8 cellular contexts compared by ENCODE assay signal in the genomic region with DNA sequence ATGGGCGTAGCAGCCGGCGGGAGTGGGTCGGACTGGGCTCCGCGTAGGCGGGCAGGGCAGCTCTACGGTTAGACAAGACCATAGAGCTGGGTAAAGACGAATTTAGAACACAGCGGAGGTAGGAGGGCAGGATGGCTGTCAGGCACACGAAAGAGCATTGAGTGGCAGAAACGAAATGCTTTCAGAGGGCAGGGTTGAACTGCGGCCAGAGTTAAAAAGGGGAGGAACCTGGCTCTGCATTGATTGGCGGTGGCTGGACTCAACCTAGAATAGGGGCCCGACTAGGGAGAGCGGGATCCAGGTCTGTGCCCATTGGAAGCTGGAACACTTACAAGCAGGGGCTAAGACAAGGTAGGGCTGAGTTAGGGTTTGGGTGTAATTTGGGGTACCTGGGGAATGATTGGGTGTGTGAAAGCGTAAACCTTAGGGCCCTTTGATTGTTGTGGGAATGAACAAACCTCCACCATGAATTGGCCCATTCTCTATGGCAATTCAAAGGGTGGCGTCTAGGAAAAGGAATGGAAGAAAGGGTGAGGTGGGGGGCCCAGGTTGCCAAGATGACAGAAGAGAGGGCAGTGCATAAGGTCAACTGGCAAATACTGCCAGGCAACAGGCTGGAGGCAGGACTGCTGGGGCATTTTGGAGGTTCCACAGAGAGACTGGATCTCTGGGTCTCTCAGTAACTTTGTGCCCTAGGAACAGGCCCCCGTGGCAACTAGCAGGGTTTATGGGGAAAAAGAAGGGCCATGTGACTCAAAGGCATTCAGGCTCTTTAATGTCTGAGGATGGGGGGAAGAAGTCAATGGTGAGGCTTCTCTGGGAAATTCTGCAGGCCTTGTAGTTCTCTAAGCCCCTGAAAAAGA. TPM values are rescaled to one million over a fixed set of nuclear protein-coding genes. Genes with fewer than 3 reads are reported as not detected.
DNase-seq lines count a peak whose midpoint lies in the region; ATAC-seq, FAIRE-seq and TF ChIP-seq lines count a peak whose summit lies in the region.

No MANE protein-coding gene starts in this region.

- H3K4me3 Mint-ChIP-seq in activated T-cell treated with anti-CD3 and anti-CD28 coated beads, Interleukin-2, amount 50 U/mL, for 4 hours = peak overlapping the region; percentile 86

- H3K27me3 Mint-ChIP-seq in activated T-cell treated with anti-CD3 and anti-CD28 coated beads, Interleukin-2, amount 50 U/mL, for 4 hours (ENCODE audit: low read depth) = no peaks in the 10 kb centered on the region

- H3K4me1 ChIP-seq in adipocyte (ENCODE audit: control insufficient read depth, insufficient read depth, low read length) (peaks cover 20% of the 10 kb centered on the region), tibial nerve (peaks cover 0 to 27% (median 4%) of the 10 kb centered on the region in 4 donors)

- peaks cover 5% of the 10 kb centered on the region for H3K27me3 ChIP-seq in adipocyte (replicated peaks; ENCODE audit: control insufficient read depth, insufficient read depth, low read length)
- H3K27me3 ChIP-seq in tibial nerve = no peaks in the 10 kb centered on the region

- H3K4me3 ChIP-seq in adipocyte (ENCODE audit: low read length) = peak overlapping the region; percentile 76
- peak overlapping the region; percentile 17 to 80 (median 46) for H3K4me3 ChIP-seq in tibial nerve

- peak overlapping the region; percentile 83 to 95 (median 84) for H3K27ac ChIP-seq in tibial nerve

- 10 to 49% methylated on average over 19 of the region's 19 CpGs for WGBS in tibial nerve, 2 donors

- no peak for TF ChIP-seq EP300 in tibial nerve (IDR thresholded peaks at IDR 0.05)

- H3K36me3 ChIP-seq in adipocyte (ENCODE audit: control insufficient read depth, insufficient read depth, low read length, severe bottlenecking) = peaks cover 32% of the 10 kb centered on the region
- peaks cover 0 to 23% (median 0%) of the 10 kb centered on the region in 3 donors for H3K36me3 ChIP-seq in tibial nerve

- no peaks in the 10 kb centered on the region for H3K9me3 Mint-ChIP-seq in activated T-cell treated with anti-CD3 and anti-CD28 coated beads, Interleukin-2, amount 50 U/mL, for 4 hours

- ATAC-seq in activated T-cell treated with anti-CD3 and anti-CD28 coated beads, Interleukin-2, amount 50 U/mL, for 4 hours = no peak
- ATAC-seq in left lobe of liver = peak; percentile 56

- H3K9me3 ChIP-seq in adipocyte (ENCODE audit: control insufficient read depth, low read length) (no peaks in the 10 kb centered on the region), tibial nerve (no peaks in the 10 kb centered on the region)

- TF ChIP-seq POLR2A in tibial nerve (IDR thresholded peaks at IDR 0.05) = peak; percentile 27 to 42

- H3K9ac ChIP-seq in adipocyte (ENCODE audit: low read length) = peak overlapping the region; percentile 84

- FAIRE-seq in urothelium cell line (lab: Jason Lieb, UNC) = no peak

- H3K36me3 Mint-ChIP-seq in activated T-cell treated with anti-CD3 and anti-CD28 coated beads, Interleukin-2, amount 50 U/mL, for 4 hours (ENCODE audit: insufficient read depth) = peaks cover 44% of the 10 kb centered on the region

- TF ChIP-seq CTCF in tibial nerve (IDR thresholded peaks at IDR 0.05) = no peak

- peaks cover 41% of the 10 kb centered on the region for H3K4me1 Mint-ChIP-seq in activated T-cell treated with anti-CD3 and anti-CD28 coated beads, Interleukin-2, amount 50 U/mL, for 4 hours (ENCODE audit: low read depth)

- no peak for DNase-seq in activated T-cell treated with anti-CD3 and anti-CD28 coated beads, Interleukin-2, amount 50 U/mL, for 4 hours
- no peak for DNase-seq in activated T-cell treated with anti-CD3 and anti-CD28 coated beads, Interleukin-2, amount 50 U/mL, for 1 hour
- no peak for DNase-seq in adipocyte (ENCODE audit: low read depth)
- DNase-seq in left lobe of liver (ENCODE audit: low spot score) = no peak
- no peak for DNase-seq in tibial nerve (ENCODE audit: low spot score in 2 of 2)
- DNase-seq in NCI-H510A (lab: John Stamatoyannopoulos, UW) = no peak
- DNase-seq in urothelium cell line (ENCODE audit: low spot score) = no peak
- DNase-seq in GM19240 (ENCODE audit: insufficient read length, low spot score) = no peak

RNA-seq across cellular contexts. Expression of a gene that starts 0.9 kb away (rescaled TPM):
- total RNA-seq in activated T-cell treated with anti-CD3 and anti-CD28 coated beads, Interleukin-2, amount 50 U/mL, for 4 hours = 10 to 100 TPM; 70.3 to 79.6 (median 76.2) TPM
- 18.1 TPM for total RNA-seq in left lobe of liver
- total RNA-seq in tibial nerve = 10 to 100 TPM; 22.9 to 38.4 (median 25.8) TPM

RNA-seq across cellular contexts. Expression of a gene that starts 7.7 kb away (rescaled TPM):
- 100 to 1,000 TPM; 168 to 175 (median 168) TPM for total RNA-seq in activated T-cell treated with anti-CD3 and anti-CD28 coated beads, Interleukin-2, amount 50 U/mL, for 4 hours
- total RNA-seq in left lobe of liver = 39.7 TPM
- total RNA-seq in tibial nerve = 100 to 1,000 TPM in 3 of 4 donors, 10 to 100 TPM in 1; 95.7 to 129 (median 118) TPM

RNA-seq across cellular contexts. Expression of a gene that starts 21.5 kb away (rescaled TPM):
- total RNA-seq in activated T-cell treated with anti-CD3 and anti-CD28 coated beads, Interleukin-2, amount 50 U/mL, for 4 hours = 1 to 10 TPM; 1.2 to 1.8 (median 1.6) TPM
- total RNA-seq in left lobe of liver = 13.8 TPM
- total RNA-seq in tibial nerve = 10 to 100 TPM in 3 of 4 donors, 1 to 10 TPM in 1; 2.2 to 15.6 (median 12.1) TPM

RNA-seq across cellular contexts. Expression of a gene that starts 31.6 kb away (rescaled TPM):
- total RNA-seq in activated T-cell treated with anti-CD3 and anti-CD28 coated beads, Interleukin-2, amount 50 U/mL, for 4 hours = under 1 TPM; 0.23 to 0.43 (median 0.24) TPM
- total RNA-seq in left lobe of liver = 0.15 TPM
- total RNA-seq in tibial nerve = 1 to 10 TPM in 1 of 4 donors, under 1 TPM in 1, not detected in 2; 0.42 to 1.2 TPM
